31 cellular contexts compared by ENCODE assay signal in genomic region chr2:237642030-237642700, GRCh38. TPM values are rescaled to one million over a fixed set of nuclear protein-coding genes. Genes with fewer than 3 reads are reported as not detected.
"Had no signal": no experiment of that assay in that cellular context is flagged by ENCODE, and none has a peak within 500 bp of the region (broad histone marks: within the 10 kb centered on the region; RNA-seq: fewer than 3 reads in every experiment).

No MANE protein-coding gene starts in this region.

- H3K4me3 ChIP-seq: esophagus muscularis mucosa, pancreas, right atrium auricular region, suprapubic skin, tibial artery, upper lobe of right lung had no signal

- FAIRE-seq: astrocyte, islet of Langerhans, pancreas had no signal

- H3K27ac ChIP-seq: brain microvascular endothelial cell, esophagus muscularis mucosa, pancreas, right atrium auricular region, suprapubic skin, tibial artery, upper lobe of right lung had no signal

- H3K27me3 ChIP-seq: brain microvascular endothelial cell, esophagus muscularis mucosa, pancreas, right atrium auricular region, suprapubic skin, tibial artery, upper lobe of right lung had no signal

- H3K9me3 ChIP-seq: esophagus muscularis mucosa, pancreas, right atrium auricular region, suprapubic skin, tibial artery, upper lobe of right lung had no signal

- H3K4me1 ChIP-seq: pancreas, suprapubic skin, upper lobe of right lung had no signal

- ATAC-seq: activated CD4-positive, alpha-beta T cell treated with anti-CD3 and anti-CD28 coated beads for 36 hours; left cardiac atrium; left ventricle myocardium superior; pancreas; upper lobe of right lung had no signal

- H3K36me3 ChIP-seq: brain microvascular endothelial cell, pancreas, upper lobe of right lung had no signal

- DNase-seq: activated CD4-positive, alpha-beta T cell treated with anti-CD3 and anti-CD28 coated beads for 36 hours; activated CD4-positive, alpha-beta T cell treated with anti-CD3 and anti-CD28 coated beads, Interleukin-2, amount 50 U/mL, for 48 hours; activated CD4-positive, CD25-positive, alpha-beta regulatory T cell; activated CD8-positive, alpha-beta memory T cell treated with anti-CD3 and anti-CD28 coated beads, Interleukin-2, amount 50 U/mL, for 4 hours; activated gamma-delta T cell; activated naive CD4-positive, alpha-beta T cell treated with anti-CD3 and anti-CD28 coated beads, Interleukin-2, amount 10 ng/mL, durations not matched to agents 7 days and 5 days; activated naive CD8-positive, alpha-beta T cell treated with anti-CD3 and anti-CD28 coated beads, Interleukin-2, amount 10 ng/mL, durations not matched to agents 7 days and 5 days; activated T-cell treated with anti-CD3 and anti-CD28 coated beads, Interleukin-2, amount 50 U/mL, for 24 hours; brain microvascular endothelial cell; caudate nucleus; effector CD4-positive, alpha-beta T cell; foreskin melanocyte; glutamatergic neuron; left cardiac atrium; left ventricle myocardium superior; naive B cell; nephron progenitor cell; nucleus accumbens; pancreas; stimulated activated CD4-positive, alpha-beta T cell treated with anti-CD3 and anti-CD28 coated beads, Interleukin-15, amount 100 ng/mL, for 24 hours; stimulated activated CD4-positive, alpha-beta T cell treated with anti-CD3 and anti-CD28 coated beads, Interleukin-2, amount 100 ng/mL, for 24 hours; stimulated activated naive CD4-positive, alpha-beta T cell; T-helper 1 cell; tibial artery; upper lobe of right lung had no signal

RNA-seq across cellular contexts. Expression of gene RAB17, which starts 51.6 kb away (rescaled TPM):
- total RNA-seq: activated CD8-positive, alpha-beta memory T cell treated with anti-CD3 and anti-CD28 coated beads for 36 hours; activated naive CD8-positive, alpha-beta T cell treated with anti-CD3 and anti-CD28 coated beads, Interleukin-2, amount 10 ng/mL, durations not matched to agents 7 days and 5 days had no signal
